Comparison of ENCODE assay signal across 25 cellular contexts in the genomic region with DNA sequence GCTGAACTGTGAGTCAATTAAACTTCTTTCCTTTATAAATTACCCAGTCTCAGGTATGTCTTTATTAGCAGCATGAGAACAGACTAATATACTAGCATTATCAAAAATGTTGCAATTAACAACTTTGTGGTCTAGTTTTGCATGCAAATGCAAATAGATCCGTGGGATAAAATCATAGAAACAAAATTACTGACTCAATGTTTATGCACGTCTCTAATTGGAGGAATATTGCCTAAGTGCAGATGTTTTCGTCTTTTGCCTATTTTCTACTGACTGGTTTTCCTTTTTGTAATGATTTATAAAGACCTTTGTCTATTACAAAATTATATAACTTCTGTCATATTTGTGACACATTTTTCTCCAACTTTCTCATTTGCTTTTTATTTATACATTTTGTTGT. TPM values are rescaled to one million over a fixed set of nuclear protein-coding genes. Genes with fewer than 3 reads are reported as not detected.
DNase-seq lines count a peak whose midpoint lies in the region; TF ChIP-seq lines count a peak whose summit lies in the region.
"Had no signal": no experiment of that assay in that cellular context is flagged by ENCODE, and none has a peak within 500 bp of the region (broad histone marks: within the 10 kb centered on the region; RNA-seq: fewer than 3 reads in every experiment).

No MANE protein-coding gene starts in this region.

- H3F3A ChIP-seq in neural progenitor cell (ENCODE audit: low read depth) = no peaks in the 10 kb centered on the region

- H3K27me3 Mint-ChIP-seq in endodermal cell (ENCODE audit: insufficient read depth) (peaks cover 10% of the 10 kb centered on the region), neural progenitor cell (ENCODE audit: insufficient read depth, low read depth) (no peaks in the 10 kb centered on the region)
- H3K27me3 Mint-ChIP-seq: CD8-positive, alpha-beta memory T cell had no signal

- H3K4me3 Mint-ChIP-seq in endodermal cell = peak overlapping the region; percentile 40
- H3K4me3 Mint-ChIP-seq in neural progenitor cell = no peak overlapping the region
- H3K4me3 Mint-ChIP-seq: CD14-positive monocyte; CD4-positive, alpha-beta memory T cell; CD4-positive, CD25-positive, alpha-beta regulatory T cell; CD8-positive, alpha-beta memory T cell had no signal

- H4K20me1 ChIP-seq in neural progenitor cell (ENCODE audit: low read depth) = no peaks in the 10 kb centered on the region
- H4K20me1 ChIP-seq: BLaER1 had no signal

- H3K36me3 ChIP-seq in endodermal cell (ENCODE audit: control insufficient read depth, insufficient read depth, low read length) (peaks cover 4% of the 10 kb centered on the region), neutrophil (no peaks in the 10 kb centered on the region), neural progenitor cell (no peaks in the 10 kb centered on the region), prostate gland (no peaks in the 10 kb centered on the region)
- H3K36me3 ChIP-seq: BE2C, BLaER1 had no signal

- no peak for TF ChIP-seq POLR2A in prostate gland (IDR thresholded peaks at IDR 0.05)

- H3K4me1 Mint-ChIP-seq in endodermal cell (peaks cover 18% of the 10 kb centered on the region), neural progenitor cell (no peaks in the 10 kb centered on the region)
- H3K4me1 Mint-ChIP-seq: CD4-positive, alpha-beta memory T cell; CD4-positive, CD25-positive, alpha-beta regulatory T cell had no signal

- H3K4me1 ChIP-seq in endodermal cell (ENCODE audit: control insufficient read depth, insufficient read depth, low read length) = peaks cover 14% of the 10 kb centered on the region
- H3K4me1 ChIP-seq in neutrophil (ENCODE audit: control insufficient read depth in 1 of 2, insufficient read depth in 1 of 2, low read depth in 1 of 2, low read length in 1 of 2) = peaks cover 61 to 94% of the 10 kb centered on the region in 2 experiments
- no peaks in the 10 kb centered on the region for H3K4me1 ChIP-seq in neural progenitor cell
- no peaks in the 10 kb centered on the region for H3K4me1 ChIP-seq in prostate gland (replicated peaks)
- H3K4me1 ChIP-seq: A549, BE2C, BLaER1 had no signal

- H3K4me3 ChIP-seq in AG10803 (ENCODE audit: low read length) = no peak overlapping the region
- peak overlapping the region; percentile 78 for H3K4me3 ChIP-seq in endodermal cell (ENCODE audit: low read length)
- no peak overlapping the region for H3K4me3 ChIP-seq in neutrophil (ENCODE audit: low read depth in 1 of 2, low read length in 1 of 2)
- H3K4me3 ChIP-seq in neural progenitor cell = no peak overlapping the region
- H3K4me3 ChIP-seq in prostate gland = no peak overlapping the region
- H3K4me3 ChIP-seq: A549, BLaER1, GM12878 had no signal

- H3K9me3 Mint-ChIP-seq in endodermal cell (no peaks in the 10 kb centered on the region), neural progenitor cell (no peaks in the 10 kb centered on the region)
- H3K9me3 Mint-ChIP-seq: CD4-positive, alpha-beta memory T cell; CD4-positive, CD25-positive, alpha-beta regulatory T cell; CD8-positive, alpha-beta memory T cell had no signal

- H3K27me3 ChIP-seq in endodermal cell (ENCODE audit: control insufficient read depth, insufficient read depth, low read length, poor library complexity, severe bottlenecking) (peaks cover 7% of the 10 kb centered on the region), neutrophil (no peaks in the 10 kb centered on the region), neural progenitor cell (no peaks in the 10 kb centered on the region), prostate gland (replicated peaks; ENCODE audit: insufficient read depth) (no peaks in the 10 kb centered on the region)
- H3K27me3 ChIP-seq: BE2C, BLaER1 had no signal

- H3K36me3 Mint-ChIP-seq in endodermal cell (ENCODE audit: low read depth) (no peaks in the 10 kb centered on the region), neural progenitor cell (no peaks in the 10 kb centered on the region)
- H3K36me3 Mint-ChIP-seq: CD4-positive, alpha-beta memory T cell; CD4-positive, CD25-positive, alpha-beta regulatory T cell had no signal

- H3K9ac ChIP-seq in endodermal cell (ENCODE audit: extremely low read depth, low read length, poor library complexity, severe bottlenecking) = peak overlapping the region; percentile 3
- no peak overlapping the region for H3K9ac ChIP-seq in neural progenitor cell
- H3K9ac ChIP-seq: BLaER1 had no signal

- no peak overlapping the region for H3K4me2 ChIP-seq in neural progenitor cell
- H3K4me2 ChIP-seq: A549, BLaER1 had no signal

- no peak overlapping the region for H3K27ac ChIP-seq in endodermal cell (ENCODE audit: low read depth, low read length)
- peak overlapping the region; percentile 76 for H3K27ac ChIP-seq in neutrophil
- no peak overlapping the region for H3K27ac ChIP-seq in neural progenitor cell
- H3K27ac ChIP-seq in prostate gland = no peak overlapping the region
- H3K27ac ChIP-seq: 22Rv1, A549, BLaER1 had no signal

- no peak for TF ChIP-seq CTCF in AG10803 (conservative IDR thresholded peaks at IDR 0.05; ENCODE audit: low read length)
- TF ChIP-seq CTCF in endodermal cell (conservative IDR thresholded peaks at IDR 0.05) = no peak
- TF ChIP-seq CTCF in neutrophil (IDR thresholded peaks at IDR 0.05) = no peak
- TF ChIP-seq CTCF in neural progenitor cell (IDR thresholded peaks at IDR 0.05) = no peak
- no peak for TF ChIP-seq CTCF in prostate gland (IDR thresholded peaks at IDR 0.05)

- no peaks in the 10 kb centered on the region for H3K79me2 ChIP-seq in neural progenitor cell (ENCODE audit: low read depth)

- WGBS in endodermal cell (ENCODE audit: insufficient coverage in 1 of 2, insufficient read length in 1 of 2), 2 experiments = 94 to 95% methylated on average over 2 to 3 of the region's 3 CpGs
- WGBS in prostate gland = 90% methylated on average over 3 of the region's 3 CpGs

- H3K9me3 ChIP-seq in endodermal cell (ENCODE audit: control insufficient read depth, low read length) = no peaks in the 10 kb centered on the region
- H3K9me3 ChIP-seq in neutrophil = no peaks in the 10 kb centered on the region
- H3K9me3 ChIP-seq in neural progenitor cell (ENCODE audit: low read depth) = no peaks in the 10 kb centered on the region
- H3K9me3 ChIP-seq in prostate gland = no peaks in the 10 kb centered on the region
- H3K9me3 ChIP-seq: A549, BE2C, BLaER1 had no signal

- intact Hi-C loops in prostate gland (cut with DNase I) = no loop called here

- DNase-seq in AG10803 (ENCODE audit: low read depth) = peak; percentile 73
- no peak for DNase-seq in endodermal cell
- DNase-seq in fibroblast of gingiva (ENCODE audit: low read depth) = peak; percentile 44
- DNase-seq in neural progenitor cell (ENCODE audit: low spot score) = no peak
- DNase-seq in prostate gland (ENCODE audit: low spot score) = no peak
- no peak for DNase-seq in NCI-H1092 (lab: John Stamatoyannopoulos, UW)
- DNase-seq: BE2C; C1 segment of cervical spinal cord; CD4-positive, alpha-beta memory T cell; CD4-positive, CD25-positive, alpha-beta regulatory T cell; CD8-positive, alpha-beta memory T cell; COR-L47; DMS 273 treated with DMSO at 0.1 percent for 48 hours; DMS153; DMS53; DMS79; DND-41; EL; GDM1 had no signal

- H2AFZ ChIP-seq in neural progenitor cell (replicated peaks) = no peak overlapping the region

- H3K27ac Mint-ChIP-seq in endodermal cell (no peak overlapping the region), neural progenitor cell (no peak overlapping the region)
- H3K27ac Mint-ChIP-seq: CD4-positive, alpha-beta memory T cell; CD4-positive, CD25-positive, alpha-beta regulatory T cell; CD8-positive, alpha-beta memory T cell had no signal

RNA-seq across cellular contexts. Expression of a gene that starts 51.9 kb away (rescaled TPM):
- 1 to 10 TPM; 7.9 to 9.5 TPM for total RNA-seq in endodermal cell
- polyA plus RNA-seq in endodermal cell (2013, experiment 1 of 2) = 9.9 TPM
- 9.0 TPM for polyA plus RNA-seq in endodermal cell (2013, experiment 2 of 2)
- total RNA-seq in neural progenitor cell (ENCODE audit: low replicate concordance) = 4.5 and 6.0 TPM in 2 replicates
- total RNA-seq in prostate gland = 100 to 1,000 TPM in 1 of 2 donors, 10 to 100 TPM in 1; 36.5 to 154 TPM

Comparison
In these comparisons a context has a peak if more than half of its experiments do, and no peak if none do; other contexts are left out.
1. DNase-seq: peak in AG10803 (single experiment) and fibroblast of gingiva (single experiment); none in endodermal cell (single experiment), neural progenitor cell (single experiment), prostate gland (single experiment) and NCI-H1092 (single experiment).